In the genomic region with DNA sequence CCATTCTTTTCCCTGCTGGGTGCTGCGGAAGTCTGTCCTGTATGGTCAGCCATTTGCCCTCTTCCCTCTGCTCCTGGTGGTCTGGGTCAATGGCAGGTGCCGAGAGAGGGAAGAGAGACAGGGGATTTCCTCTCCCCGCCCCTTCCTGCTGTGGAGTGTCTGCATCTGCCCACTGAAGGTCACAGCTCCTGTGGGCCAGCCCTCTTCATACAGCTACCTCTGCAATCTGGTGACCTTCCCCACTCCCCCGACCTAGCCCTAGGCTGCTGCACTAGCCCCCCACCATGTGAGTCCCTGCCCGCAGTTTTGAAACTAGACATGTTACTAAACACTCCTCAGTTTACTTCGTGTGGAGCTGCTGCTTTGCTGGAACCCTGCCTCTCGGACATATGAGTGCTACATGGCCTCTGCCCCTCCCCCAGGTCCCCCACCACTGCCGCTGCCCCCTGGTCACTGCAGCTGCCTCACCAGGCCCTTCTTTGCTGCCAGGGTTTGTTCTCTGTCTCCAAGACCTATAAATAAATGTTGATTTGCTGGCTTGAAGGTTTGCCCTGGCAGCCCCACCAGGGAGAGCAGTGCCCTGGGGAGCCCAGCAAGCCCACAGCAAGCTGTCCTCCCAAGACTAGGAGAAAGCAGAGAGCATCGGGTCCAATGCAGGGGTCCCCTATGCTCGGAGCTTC, we compare ENCODE assay signal across 16 cellular contexts.
A peak's percentile ranks its signal among the peaks of the same experiment; 100 is the strongest.
DNase-seq lines count a peak whose midpoint lies in the region; ATAC-seq and TF ChIP-seq lines count a peak whose summit lies in the region.
"Had no signal": no experiment of that assay in that cellular context is flagged by ENCODE, and none has a peak within 500 bp of the region (broad histone marks: within the 10 kb centered on the region; RNA-seq: fewer than 3 reads in every experiment).

No MANE protein-coding gene starts in this region.

- ATAC-seq in IMR-90 (ENCODE audit: low read depth) (no peak), HG03135 (IDR thresholded peaks at IDR 0.05; ENCODE audit: unreplicated experiment) (no peak)
- no peak for ATAC-seq in central memory CD8-positive, alpha-beta T cell (replicated peaks; ENCODE audit: extremely low read depth, poor library complexity, severe bottlenecking)
- no peak for ATAC-seq in effector memory CD8-positive, alpha-beta T cell (replicated peaks)
- ATAC-seq: activated CD8-positive, alpha-beta T cell treated with anti-CD3 and anti-CD28 coated beads, Interleukin-2, amount 10 ng/mL, durations not matched to agents 7 days and 5 days had no signal

- H2BK120ac ChIP-seq in IMR-90 (ENCODE audit: low read depth, low read length), result no peak overlapping the region; the same call in 1 of the 2 replicates

- peak overlapping the region; percentile 3 for H2AFZ ChIP-seq in IMR-90 (replicated peaks; ENCODE audit: low read length, poor library complexity)

- no peak overlapping the region for H3K14ac ChIP-seq in IMR-90 (replicated peaks; ENCODE audit: low read depth, low read length)

- CTCF ChIA-PET in IMR-90 (lab: Yijun Ruan, JAX), result no interaction called here

- H3K4ac ChIP-seq in IMR-90 (ENCODE audit: low read depth, low read length), result no peak overlapping the region

- H2AK5ac ChIP-seq in IMR-90 (ENCODE audit: low read depth, low read length), result no peak overlapping the region; the same call in 1 of the 2 replicates

- no peak overlapping the region for H3K23ac ChIP-seq in IMR-90 (ENCODE audit: low read depth, low read length)

- no peak overlapping the region for H3K4me2 ChIP-seq in IMR-90 (ENCODE audit: low read depth, low read length)

- no peak overlapping the region for H4K91ac ChIP-seq in IMR-90 (ENCODE audit: insufficient read depth, low read depth, low read length)

- no peak for DNase-seq in IMR-90
- no peak for DNase-seq in central memory CD8-positive, alpha-beta T cell (ENCODE audit: low spot score in 2 of 2)
- peak; percentile 36 for DNase-seq in medulla oblongata (ENCODE audit: extremely low spot score)
- DNase-seq in effector memory CD8-positive, alpha-beta T cell, result no peak
- DNase-seq in T-helper 9 cell, result no peak
- DNase-seq in H7, result no peak
- DNase-seq: activated CD8-positive, alpha-beta T cell treated with anti-CD3 and anti-CD28 coated beads, Interleukin-2, amount 10 ng/mL, durations not matched to agents 7 days and 5 days; amniotic stem cell; NCI-H1436 treated with DMSO at 0.1 percent for 48 hours; WERI-Rb-1 had no signal

- H3K4me3 ChIP-seq in IMR-90 (ENCODE audit: insufficient read depth, low read depth, low read length) (no peak overlapping the region), skeletal muscle tissue (ENCODE audit: low read length in 3 of 3) (peak overlapping the region in 2 of 3 donors; percentile 29 to 51), H7 (ENCODE audit: insufficient read depth, low read depth, low read length) (no peak overlapping the region)
- H3K4me3 ChIP-seq: lung, suprapubic skin had no signal

- H3K27me3 ChIP-seq in IMR-90 (ENCODE audit: control insufficient read depth, insufficient read depth, low read length) (no peaks in the 10 kb centered on the region), skeletal muscle tissue (ENCODE audit: control insufficient read depth in 3 of 3, insufficient read depth in 3 of 3, low read length in 3 of 3) (no peaks in the 10 kb centered on the region), H7 (ENCODE audit: control insufficient read depth, insufficient read depth, low read length) (no peaks in the 10 kb centered on the region)
- H3K27me3 ChIP-seq: suprapubic skin had no signal

- peaks cover 6% of the 10 kb centered on the region; the same call in 1 of the 2 replicates for H4K20me1 ChIP-seq in IMR-90 (ENCODE audit: insufficient read depth, low read length)

- H3K36me3 Mint-ChIP-seq in central memory CD8-positive, alpha-beta T cell (ENCODE audit: insufficient read depth), result no peaks in the 10 kb centered on the region
- no peaks in the 10 kb centered on the region for H3K36me3 Mint-ChIP-seq in effector memory CD8-positive, alpha-beta T cell (ENCODE audit: insufficient read depth)

- H3K9ac ChIP-seq in IMR-90 (ENCODE audit: low read depth, low read length) (no peak overlapping the region), skeletal muscle tissue (ENCODE audit: low read depth in 1 of 3, low read length in 3 of 3) (peak overlapping the region; percentile 69 to 79 (median 70))

- H2AK9ac ChIP-seq in IMR-90 (replicated peaks; ENCODE audit: low read depth, low read length, poor library complexity), result no peak overlapping the region

- H3K27ac Mint-ChIP-seq in central memory CD8-positive, alpha-beta T cell (ENCODE audit: low read depth), result peak overlapping the region; percentile 23
- no peak overlapping the region for H3K27ac Mint-ChIP-seq in effector memory CD8-positive, alpha-beta T cell
- H3K27ac Mint-ChIP-seq: activated CD8-positive, alpha-beta T cell treated with anti-CD3 and anti-CD28 coated beads, Interleukin-2, amount 10 ng/mL, durations not matched to agents 7 days and 5 days; activated T-helper 2 cell treated with anti-CD3 and anti-CD28 coated beads, Interferon-gamma antibody, Interleukin-2, Interleukin-4, amounts not matched to agents 10 μg/mL and 5 μg/mL and 100 μg/mL, durations not matched to agents 14 hours and 24 hours and 36 hours had no signal

- H3K56ac ChIP-seq in IMR-90 (ENCODE audit: extremely low read depth, insufficient read depth, low read length), result no peak overlapping the region

- H3K9me1 ChIP-seq in IMR-90 (ENCODE audit: insufficient read depth, low read length), result peaks cover 7% of the 10 kb centered on the region

- POLR2A ChIA-PET in IMR-90 (lab: Charles Lee; ENCODE audit: unreplicated experiment), result no interaction called here

- H2BK15ac ChIP-seq in IMR-90 (ENCODE audit: low read depth, low read length), result no peak overlapping the region

- no peak for TF ChIP-seq RAD21 in IMR-90 (IDR thresholded peaks at IDR 0.05; ENCODE audit: low read length)

- H2BK5ac ChIP-seq in IMR-90 (ENCODE audit: low read depth, low read length, poor library complexity, severe bottlenecking), result no peak overlapping the region

- no peaks in the 10 kb centered on the region for H3K9me3 Mint-ChIP-seq in central memory CD8-positive, alpha-beta T cell
- H3K9me3 Mint-ChIP-seq in effector memory CD8-positive, alpha-beta T cell, result no peaks in the 10 kb centered on the region
- H3K9me3 Mint-ChIP-seq: activated T-helper 2 cell treated with anti-CD3 and anti-CD28 coated beads, Interferon-gamma antibody, Interleukin-2, Interleukin-4, amounts not matched to agents 10 μg/mL and 5 μg/mL and 100 μg/mL, durations not matched to agents 14 hours and 24 hours and 36 hours had no signal

- no peak overlapping the region for H2BK20ac ChIP-seq in IMR-90 (ENCODE audit: low read depth, low read length)

- dilution Hi-C loops in IMR-90 (cut with HindIII; ENCODE audit: low sequenced_read_pairs, unreplicated experiment), result no loop called here

- H3K36me3 ChIP-seq in IMR-90 (ENCODE audit: control insufficient read depth, insufficient read depth, low read length), result no peaks in the 10 kb centered on the region
- H3K36me3 ChIP-seq in skeletal muscle tissue (ENCODE audit: control insufficient read depth in 3 of 3, insufficient read depth in 3 of 3, low read length in 3 of 3), result no peaks in the 10 kb centered on the region
- H3K36me3 ChIP-seq in H7 (replicated peaks; ENCODE audit: control insufficient read depth, insufficient read depth, low read length), result no peaks in the 10 kb centered on the region
- H3K36me3 ChIP-seq: suprapubic skin, WERI-Rb-1 had no signal

- peaks cover 3% of the 10 kb centered on the region; the same call in 1 of the 2 replicates for H3K4me1 ChIP-seq in IMR-90 (ENCODE audit: control insufficient read depth, insufficient read depth, low read length)
- H3K4me1 ChIP-seq in skeletal muscle tissue (ENCODE audit: control insufficient read depth in 3 of 3, insufficient read depth in 3 of 3, low read length in 3 of 3), result peaks cover 50 to 64% (median 60%) of the 10 kb centered on the region in 3 donors
- H3K4me1 ChIP-seq: suprapubic skin had no signal

- peaks cover 43 to 77% of the 10 kb centered on the region in 2 experiments for H3K79me1 ChIP-seq in IMR-90 (ENCODE audit: low read depth in 1 of 2, low read length in 2 of 2)

- no peak overlapping the region for H4K5ac ChIP-seq in IMR-90 (ENCODE audit: low read depth, low read length)

- no peak overlapping the region for H3K4me3 Mint-ChIP-seq in central memory CD8-positive, alpha-beta T cell
- H3K4me3 Mint-ChIP-seq in effector memory CD8-positive, alpha-beta T cell, result no peak overlapping the region
- H3K4me3 Mint-ChIP-seq: activated CD8-positive, alpha-beta T cell treated with anti-CD3 and anti-CD28 coated beads, Interleukin-2, amount 10 ng/mL, durations not matched to agents 7 days and 5 days had no signal

- H4K8ac ChIP-seq in IMR-90 (ENCODE audit: low read depth in 2 of 2, low read length in 2 of 2), result no peak overlapping the region

- H3K9me3 ChIP-seq in IMR-90 (ENCODE audit: control insufficient read depth, insufficient read depth, low read length) (no peaks in the 10 kb centered on the region), skeletal muscle tissue (ENCODE audit: control insufficient read depth in 3 of 3, low read length in 3 of 3) (no peaks in the 10 kb centered on the region)
- H3K9me3 ChIP-seq: suprapubic skin had no signal

- no peak for TF ChIP-seq CTCF in IMR-90 (conservative IDR thresholded peaks at IDR 0.05; ENCODE audit: low read depth, low read length)

- peaks cover 41% of the 10 kb centered on the region for H3K27me3 Mint-ChIP-seq in central memory CD8-positive, alpha-beta T cell
- peaks cover 17 to 20% of the 10 kb centered on the region in 2 donors for H3K27me3 Mint-ChIP-seq in effector memory CD8-positive, alpha-beta T cell

- no CpG with 5 or more reads among the region's 10 CpGs for WGBS in IMR-90 (ENCODE audit: extremely low coverage in 2 of 2, insufficient read length in 1 of 2), 2 experiments

- in situ Hi-C loops in IMR-90 (cut with MboI; ENCODE audit: low sequenced_read_pairs), result no loop called here

- H3K4me1 Mint-ChIP-seq in central memory CD8-positive, alpha-beta T cell, result no peaks in the 10 kb centered on the region
- H3K4me1 Mint-ChIP-seq in effector memory CD8-positive, alpha-beta T cell (ENCODE audit: low read depth in 2 of 2), result peaks cover 0 to 4% of the 10 kb centered on the region in 2 donors

- H3K18ac ChIP-seq in IMR-90 (ENCODE audit: low read depth, low read length), result no peak overlapping the region

- intact Hi-C loops in IMR-90 (cut with micrococcal nuclease), result no loop called here

- BruUV-seq in IMR-90 (replicated peaks; lab: Mats Ljungman, UMichigan), result no TSS peak

- no peak overlapping the region for H3K27ac ChIP-seq in IMR-90 (ENCODE audit: insufficient read depth, low read length)
- H3K27ac ChIP-seq in skeletal muscle tissue (ENCODE audit: low read depth, low read length), result peak overlapping the region; percentile 91
- H3K27ac ChIP-seq: RWPE1, suprapubic skin, WERI-Rb-1 had no signal

- TF ChIP-seq POLR2A in IMR-90 (IDR thresholded peaks at IDR 0.05; ENCODE audit: low read depth, low read length), result no peak

TF ChIP-seq in IMR-90, 13 proteins besides CTCF, POLR2A, EP300 and RAD21 (continues in another document):
- TF ChIP-seq RFX5 (IDR thresholded peaks at IDR 0.05; ENCODE audit: low read depth, low read length) (no peak), MAFK (IDR thresholded peaks at IDR 0.05; ENCODE audit: low read depth, low read length) (no peak), BHLHE40 (IDR thresholded peaks at IDR 0.05; ENCODE audit: low read depth, low read length) (no peak)

Comparison
In these comparisons a context has a peak if more than half of its experiments do, and no peak if none do; other contexts are left out.
1. H3K4me3 ChIP-seq: peak in skeletal muscle tissue (2 of 3); none in IMR-90 (single experiment) and H7 (single experiment).